Comparison of ENCODE assay signal across 1 cellular context in the genomic region with DNA sequence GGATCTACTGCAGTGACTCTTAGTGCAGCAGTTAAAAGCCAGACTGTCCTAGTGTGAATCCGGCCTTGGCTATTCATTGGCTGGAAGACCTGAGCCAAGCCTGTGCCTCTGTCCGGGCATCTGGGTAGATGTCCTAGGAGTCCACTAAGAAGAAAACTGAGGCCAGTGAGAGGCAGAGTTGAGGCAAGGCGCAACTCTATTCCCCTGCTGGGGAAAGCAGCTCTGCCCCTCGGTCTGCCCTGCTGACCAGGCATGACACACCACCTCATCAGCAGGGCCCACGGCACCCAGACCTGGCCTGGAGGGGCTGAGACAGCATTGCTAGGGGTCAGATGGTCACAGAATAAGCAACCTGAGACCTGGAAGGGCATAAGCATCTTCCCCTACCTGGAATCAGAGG.
TF ChIP-seq lines count a peak whose summit lies in the region.

No MANE protein-coding gene starts in this region.

TF ChIP-seq in IMR-90, 13 proteins besides CTCF, POLR2A, EP300 and RAD21 (continued from another document):
- no peak for TF ChIP-seq MXI1 (IDR thresholded peaks at IDR 0.05; ENCODE audit: borderline replicate concordance, low read depth, low read length)
- TF ChIP-seq, protein P1, sequence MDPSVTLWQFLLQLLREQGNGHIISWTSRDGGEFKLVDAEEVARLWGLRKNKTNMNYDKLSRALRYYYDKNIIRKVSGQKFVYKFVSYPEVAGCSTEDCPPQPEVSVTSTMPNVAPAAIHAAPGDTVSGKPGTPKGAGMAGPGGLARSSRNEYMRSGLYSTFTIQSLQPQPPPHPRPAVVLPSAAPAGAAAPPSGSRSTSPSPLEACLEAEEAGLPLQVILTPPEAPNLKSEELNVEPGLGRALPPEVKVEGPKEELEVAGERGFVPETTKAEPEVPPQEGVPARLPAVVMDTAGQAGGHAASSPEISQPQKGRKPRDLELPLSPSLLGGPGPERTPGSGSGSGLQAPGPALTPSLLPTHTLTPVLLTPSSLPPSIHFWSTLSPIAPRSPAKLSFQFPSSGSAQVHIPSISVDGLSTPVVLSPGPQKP (IDR thresholded peaks at IDR 0.05; ENCODE audit: borderline replicate concordance, low read depth, low read length), result no peak
- TF ChIP-seq RCOR1 (IDR thresholded peaks at IDR 0.05; ENCODE audit: insufficient replicate concordance, low read length), result no peak
- TF ChIP-seq RFX5 (IDR thresholded peaks at IDR 0.05; ENCODE audit: low read depth, low read length), result no peak
- TF ChIP-seq, protein P2, sequence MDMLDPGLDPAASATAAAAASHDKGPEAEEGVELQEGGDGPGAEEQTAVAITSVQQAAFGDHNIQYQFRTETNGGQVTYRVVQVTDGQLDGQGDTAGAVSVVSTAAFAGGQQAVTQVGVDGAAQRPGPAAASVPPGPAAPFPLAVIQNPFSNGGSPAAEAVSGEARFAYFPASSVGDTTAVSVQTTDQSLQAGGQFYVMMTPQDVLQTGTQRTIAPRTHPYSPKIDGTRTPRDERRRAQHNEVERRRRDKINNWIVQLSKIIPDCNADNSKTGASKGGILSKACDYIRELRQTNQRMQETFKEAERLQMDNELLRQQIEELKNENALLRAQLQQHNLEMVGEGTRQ (IDR thresholded peaks at IDR 0.05; ENCODE audit: low read depth, low read length), result no peak
- TF ChIP-seq CEBPB (IDR thresholded peaks at IDR 0.05; ENCODE audit: low read depth, low read length), result no peak
- no peak for TF ChIP-seq CHD1 (IDR thresholded peaks at IDR 0.05; ENCODE audit: low read depth, low read length)
- TF ChIP-seq MAFK (IDR thresholded peaks at IDR 0.05; ENCODE audit: low read depth, low read length), result no peak
- no peak for TF ChIP-seq FOS (IDR thresholded peaks at IDR 0.05; ENCODE audit: low read depth, low read length)
- TF ChIP-seq NFE2L2 (IDR thresholded peaks at IDR 0.05; ENCODE audit: low read depth, low read length), result no peak
- no peak for TF ChIP-seq SMC3 (IDR thresholded peaks at IDR 0.05; ENCODE audit: low read depth, low read length)
